ENCODE assay signal across 25 cellular contexts in the genomic region with DNA sequence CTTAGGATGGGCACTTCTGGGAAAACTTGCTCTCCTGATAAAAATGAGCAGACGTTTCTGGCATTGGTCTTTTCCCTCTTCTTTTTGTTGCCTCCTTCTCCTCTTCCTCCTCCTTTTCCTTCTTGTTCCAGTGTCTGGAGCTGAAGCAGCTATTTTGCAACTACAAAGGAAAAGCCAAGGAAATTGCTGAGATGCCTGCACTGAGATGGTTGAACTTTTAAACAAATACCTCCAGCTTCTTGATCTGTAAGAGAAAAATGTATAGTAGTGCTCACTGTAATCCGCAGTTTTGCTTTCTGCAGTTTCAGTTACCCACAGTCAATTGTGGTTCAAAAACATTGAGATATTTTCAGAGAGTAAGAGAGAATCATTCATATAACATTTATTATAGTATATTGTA. TPM values are rescaled to one million over a fixed set of nuclear protein-coding genes. Genes with fewer than 3 reads are reported as not detected.
"Had no signal": no experiment of that assay in that cellular context is flagged by ENCODE, and none has a peak within 500 bp of the region (broad histone marks: within the 10 kb centered on the region; RNA-seq: fewer than 3 reads in every experiment).

No MANE protein-coding gene starts in this region.

- H3K4me1 Mint-ChIP-seq: activated T-helper 17 cell treated with anti-CD3 and anti-CD28 coated beads, Interleukin-2, amount 50 U/mL, for 72 hours; naive thymus-derived CD4-positive, alpha-beta T cell had no signal

- H3K4me3 Mint-ChIP-seq: activated naive CD8-positive, alpha-beta T cell; activated T-cell treated with anti-CD3 and anti-CD28 coated beads, Interleukin-2, amount 50 U/mL, for 24 hours; activated T-helper 17 cell treated with anti-CD3 and anti-CD28 coated beads, Interleukin-2, amount 50 U/mL, for 72 hours; naive thymus-derived CD4-positive, alpha-beta T cell; T-helper 1 cell treated with Interleukin-12 subunit alpha and Interleukin-12 subunit beta and Interleukin-4 antibody, amounts not matched to agents 30 μg/mL and 1 μg/mL, for 36 hours; WTC11 had no signal

- FAIRE-seq: bronchial epithelial cell had no signal

- H3K36me3 ChIP-seq: lower lobe of right lung, ovary, prostate gland, spleen, thoracic aorta, upper lobe of left lung had no signal

- H3K27me3 Mint-ChIP-seq: activated naive CD8-positive, alpha-beta T cell had no signal

- H3K9me3 ChIP-seq: lower lobe of right lung, ovary, prostate gland, spleen, thoracic aorta, upper lobe of left lung had no signal

- H3K27ac ChIP-seq: lower lobe of right lung, ovary, prostate gland, spleen, thoracic aorta, upper lobe of left lung had no signal

- DNase-seq: activated CD8-positive, alpha-beta memory T cell treated with anti-CD3 and anti-CD28 coated beads for 24 hours; activated CD8-positive, alpha-beta memory T cell treated with anti-CD3 and anti-CD28 coated beads, Interleukin-2, amount 50 U/mL, for 4 hours; activated T-cell treated with anti-CD3 and anti-CD28 coated beads, Interleukin-2, amount 50 U/mL, for 24 hours; cerebellar nuclear complex; erythroblast; foreskin melanocyte; lower lobe of right lung; naive thymus-derived CD4-positive, alpha-beta T cell; ovary; spleen; stimulated activated CD4-positive, alpha-beta T cell treated with anti-CD3 and anti-CD28 coated beads, Interleukin-4, amount 100 ng/mL, for 1 hour; stimulated activated naive CD4-positive, alpha-beta T cell; T1000 had no signal

- H3K9me3 Mint-ChIP-seq: activated T-cell treated with anti-CD3 and anti-CD28 coated beads, Interleukin-2, amount 50 U/mL, for 24 hours; activated T-helper 17 cell treated with anti-CD3 and anti-CD28 coated beads, Interleukin-2, amount 50 U/mL, for 72 hours; naive thymus-derived CD4-positive, alpha-beta T cell; T-helper 1 cell treated with Interleukin-12 subunit alpha and Interleukin-12 subunit beta and Interleukin-4 antibody, amounts not matched to agents 30 μg/mL and 1 μg/mL, for 36 hours; WTC11 had no signal

- ATAC-seq: activated T-helper 17 cell treated with anti-CD3 and anti-CD28 coated beads, Interleukin-2, amount 50 U/mL, for 72 hours; lower lobe of right lung; naive thymus-derived CD4-positive, alpha-beta T cell; WTC11 had no signal

- H3K4me3 ChIP-seq: lower lobe of right lung, ovary, prostate gland, spleen, thoracic aorta, upper lobe of left lung had no signal

- H3K27me3 ChIP-seq: ovary, upper lobe of left lung had no signal

- H3K36me3 Mint-ChIP-seq: activated naive CD8-positive, alpha-beta T cell; naive thymus-derived CD4-positive, alpha-beta T cell; WTC11 had no signal

- H3K4me1 ChIP-seq: lower lobe of right lung, prostate gland, spleen, upper lobe of left lung had no signal

- H3K27ac Mint-ChIP-seq: activated naive CD8-positive, alpha-beta T cell; activated T-cell treated with anti-CD3 and anti-CD28 coated beads, Interleukin-2, amount 50 U/mL, for 24 hours; activated T-helper 17 cell treated with anti-CD3 and anti-CD28 coated beads, Interleukin-2, amount 50 U/mL, for 72 hours; naive thymus-derived CD4-positive, alpha-beta T cell; T-helper 1 cell treated with Interleukin-12 subunit alpha and Interleukin-12 subunit beta and Interleukin-4 antibody, amounts not matched to agents 30 μg/mL and 1 μg/mL, for 36 hours; WTC11 had no signal

RNA-seq across cellular contexts. Expression of a gene that starts 26.5 kb away (rescaled TPM):
- total RNA-seq: activated T-helper 17 cell treated with anti-CD3 and anti-CD28 coated beads, Interleukin-2, amount 50 U/mL, for 72 hours; bronchial epithelial cell; fibroblast of lung; kidney epithelial cell; left lobe of liver; lower lobe of right lung; mesenteric fat pad; naive thymus-derived CD4-positive, alpha-beta T cell; ovary; prostate gland; spleen; thoracic aorta; upper lobe of left lung; WTC11 had no signal
- polyA plus RNA-seq: fibroblast of lung; naive thymus-derived CD4-positive, alpha-beta T cell; ovary; spleen had no signal

RNA-seq across cellular contexts. Expression of a gene that starts 50.9 kb away (rescaled TPM):
- total RNA-seq: lower lobe of right lung had no signal
